Comparison of ENCODE assay signal across 11 cellular contexts in genomic region chr13:77514336-77514726, GRCh38.
A peak's percentile ranks its signal among the peaks of the same experiment; 100 is the strongest.
DNase-seq lines count a peak whose midpoint lies in the region; ATAC-seq lines count a peak whose summit lies in the region.
"Had no signal": no experiment of that assay in that cellular context is flagged by ENCODE, and none has a peak within 500 bp of the region (broad histone marks: within the 10 kb centered on the region; RNA-seq: fewer than 3 reads in every experiment).

No MANE protein-coding gene starts in this region.

- ATAC-seq in GM18519 (IDR thresholded peaks at IDR 0.05; ENCODE audit: low FRiP score, unreplicated experiment): peak; percentile 74
- ATAC-seq in GM21390 (IDR thresholded peaks at IDR 0.05; ENCODE audit: unreplicated experiment): peak; percentile 82
- ATAC-seq in HG02970 (IDR thresholded peaks at IDR 0.05; ENCODE audit: low FRiP score, unreplicated experiment): peak; percentile 57
- ATAC-seq in HG03565 (IDR thresholded peaks at IDR 0.05; ENCODE audit: unreplicated experiment): peak; percentile 86
- ATAC-seq: HCT116 had no signal

- DNase-seq in kidney tubule cell (ENCODE audit: low spot score) (no peak), activated T-cell treated with anti-CD3 and anti-CD28 coated beads for 4 hours (no peak), NCI-H345 (lab: John Stamatoyannopoulos, UW) (no peak)
- DNase-seq in activated naive CD4-positive, alpha-beta T cell treated with anti-CD3 and anti-CD28 coated beads, Interleukin-2, amount 50 U/mL, for 16 hours: no peak
- DNase-seq: NCI-H748 treated with DMSO at 0.1 percent for 48 hours, testis had no signal
